27 cellular contexts compared by ENCODE assay signal in the genomic region with DNA sequence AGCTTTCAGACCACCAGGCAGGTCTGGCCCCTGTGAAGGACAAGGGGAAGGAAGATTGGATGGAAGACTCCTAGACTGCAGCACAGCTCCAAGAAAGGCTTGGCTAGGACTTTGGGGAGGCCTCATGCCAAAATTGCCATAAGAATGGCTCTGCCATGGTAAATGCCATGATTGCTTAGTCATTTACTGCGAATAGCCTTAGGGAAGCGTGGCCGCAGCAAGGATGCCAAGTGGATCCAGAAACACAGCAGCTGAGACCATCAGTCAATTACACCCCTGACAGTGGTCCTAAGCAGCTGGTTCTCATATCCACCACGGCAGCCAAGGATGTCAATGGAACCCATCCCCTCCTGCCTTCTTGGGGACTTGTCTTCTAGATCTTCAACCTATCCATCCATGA.
"Had no signal": no experiment of that assay in that cellular context is flagged by ENCODE, and none has a peak within 500 bp of the region (broad histone marks: within the 10 kb centered on the region; RNA-seq: fewer than 3 reads in every experiment).

No MANE protein-coding gene starts in this region.

- H3K9me3 ChIP-seq: Peyer's patch had no signal

- DNase-seq: activated B cell treated with CpG ODN at 0.5 μM for 24 hours; activated CD4-positive, alpha-beta T cell treated with anti-CD3 and anti-CD28 coated beads for 1 hour; activated CD4-positive, alpha-beta T cell treated with anti-CD3 and anti-CD28 coated beads, Interleukin-2, amount 10 ng/mL, durations not matched to agents 24 days and 14 days; activated CD4-positive, alpha-beta T cell treated with anti-CD3 and anti-CD28 coated beads, Interleukin-2, amount 50 U/mL, for 48 hours; activated CD8-positive, alpha-beta memory T cell treated with anti-CD3 and anti-CD28 coated beads, Interleukin-2, amount 10 ng/mL, durations not matched to agents 7 days and 5 days; activated gamma-delta T cell; activated naive CD4-positive, alpha-beta T cell treated with anti-CD3 and anti-CD28 coated beads for 36 hours; activated T-cell treated with anti-CD3 and anti-CD28 coated beads, Interleukin-2, amount 50 U/mL, for 4 hours; amygdala; brain microvascular endothelial cell; cerebellar nuclear complex; Kasumi-1; NCI-H1092; NCI-H1417; NCI-H1930; NCI-H2171; NCI-H2227 treated with DMSO at 0.1 percent for 48 hours; NCI-H510A; NCI-H526 treated with DMSO at 0.1 percent for 48 hours; NK-92 treated with Interleukin-12 subunit alpha and Interleukin-12 subunit beta, amount 100 ng/mL, for 24 hours; Peyer's patch; SHP77 had no signal

- FAIRE-seq: astrocyte had no signal

- ATAC-seq: activated CD8-positive, alpha-beta memory T cell treated with anti-CD3 and anti-CD28 coated beads, Interleukin-2, amount 10 ng/mL, durations not matched to agents 7 days and 5 days; activated T-cell treated with anti-CD3 and anti-CD28 coated beads, Interleukin-2, amount 50 U/mL, for 4 hours; activated T-helper 17 cell treated with anti-CD3 and anti-CD28 coated beads, Interleukin-2, amount 50 U/mL, for 72 hours had no signal

- H3K27me3 ChIP-seq: brain microvascular endothelial cell, Peyer's patch had no signal

- H3K4me1 Mint-ChIP-seq: activated B cell treated with CpG ODN at 0.5 μM for 24 hours; activated CD4-positive, alpha-beta T cell treated with anti-CD3 and anti-CD28 coated beads, Interleukin-2, amount 10 ng/mL, durations not matched to agents 24 days and 14 days; activated CD8-positive, alpha-beta memory T cell treated with anti-CD3 and anti-CD28 coated beads, Interleukin-2, amount 10 ng/mL, durations not matched to agents 7 days and 5 days; activated T-helper 17 cell treated with anti-CD3 and anti-CD28 coated beads, Interleukin-2, amount 50 U/mL, for 72 hours had no signal

- H3K9me3 Mint-ChIP-seq: activated B cell treated with CpG ODN at 0.5 μM for 24 hours; activated T-helper 17 cell treated with anti-CD3 and anti-CD28 coated beads, Interleukin-2, amount 50 U/mL, for 72 hours had no signal

- H3K4me1 ChIP-seq: Peyer's patch had no signal

- H3K27ac ChIP-seq: brain microvascular endothelial cell, cardiac muscle cell, Peyer's patch had no signal

- H3K36me3 ChIP-seq: brain microvascular endothelial cell, cardiac muscle cell, Peyer's patch had no signal

- H3K27ac Mint-ChIP-seq: activated B cell treated with CpG ODN at 0.5 μM for 24 hours; activated CD4-positive, alpha-beta T cell treated with anti-CD3 and anti-CD28 coated beads, Interleukin-2, amount 10 ng/mL, durations not matched to agents 24 days and 14 days; activated CD8-positive, alpha-beta memory T cell treated with anti-CD3 and anti-CD28 coated beads, Interleukin-2, amount 10 ng/mL, durations not matched to agents 7 days and 5 days; activated naive CD4-positive, alpha-beta T cell treated with anti-CD3 and anti-CD28 coated beads for 36 hours; activated naive CD8-positive, alpha-beta T cell; activated T-helper 17 cell treated with anti-CD3 and anti-CD28 coated beads, Interleukin-2, amount 50 U/mL, for 72 hours; T-helper 1 cell treated with Interleukin-12 subunit alpha and Interleukin-12 subunit beta and Interleukin-4 antibody, amounts not matched to agents 30 μg/mL and 1 μg/mL, for 36 hours had no signal

- H3K4me3 ChIP-seq: cardiac muscle cell, Peyer's patch had no signal

- H3K4me3 Mint-ChIP-seq: activated B cell treated with CpG ODN at 0.5 μM for 24 hours; activated CD4-positive, alpha-beta T cell treated with anti-CD3 and anti-CD28 coated beads, Interleukin-2, amount 10 ng/mL, durations not matched to agents 24 days and 14 days; activated CD8-positive, alpha-beta memory T cell treated with anti-CD3 and anti-CD28 coated beads, Interleukin-2, amount 10 ng/mL, durations not matched to agents 7 days and 5 days; activated naive CD4-positive, alpha-beta T cell treated with anti-CD3 and anti-CD28 coated beads for 36 hours; activated naive CD8-positive, alpha-beta T cell; activated T-cell treated with anti-CD3 and anti-CD28 coated beads, Interleukin-2, amount 50 U/mL, for 4 hours; activated T-helper 17 cell treated with anti-CD3 and anti-CD28 coated beads, Interleukin-2, amount 50 U/mL, for 72 hours; T-helper 1 cell treated with Interleukin-12 subunit alpha and Interleukin-12 subunit beta and Interleukin-4 antibody, amounts not matched to agents 30 μg/mL and 1 μg/mL, for 36 hours had no signal

- H3K27me3 Mint-ChIP-seq: activated CD4-positive, alpha-beta T cell treated with anti-CD3 and anti-CD28 coated beads, Interleukin-2, amount 10 ng/mL, durations not matched to agents 24 days and 14 days; activated CD8-positive, alpha-beta memory T cell treated with anti-CD3 and anti-CD28 coated beads, Interleukin-2, amount 10 ng/mL, durations not matched to agents 7 days and 5 days had no signal
